ENCODE assay signal across 9 cellular contexts in the genomic region with DNA sequence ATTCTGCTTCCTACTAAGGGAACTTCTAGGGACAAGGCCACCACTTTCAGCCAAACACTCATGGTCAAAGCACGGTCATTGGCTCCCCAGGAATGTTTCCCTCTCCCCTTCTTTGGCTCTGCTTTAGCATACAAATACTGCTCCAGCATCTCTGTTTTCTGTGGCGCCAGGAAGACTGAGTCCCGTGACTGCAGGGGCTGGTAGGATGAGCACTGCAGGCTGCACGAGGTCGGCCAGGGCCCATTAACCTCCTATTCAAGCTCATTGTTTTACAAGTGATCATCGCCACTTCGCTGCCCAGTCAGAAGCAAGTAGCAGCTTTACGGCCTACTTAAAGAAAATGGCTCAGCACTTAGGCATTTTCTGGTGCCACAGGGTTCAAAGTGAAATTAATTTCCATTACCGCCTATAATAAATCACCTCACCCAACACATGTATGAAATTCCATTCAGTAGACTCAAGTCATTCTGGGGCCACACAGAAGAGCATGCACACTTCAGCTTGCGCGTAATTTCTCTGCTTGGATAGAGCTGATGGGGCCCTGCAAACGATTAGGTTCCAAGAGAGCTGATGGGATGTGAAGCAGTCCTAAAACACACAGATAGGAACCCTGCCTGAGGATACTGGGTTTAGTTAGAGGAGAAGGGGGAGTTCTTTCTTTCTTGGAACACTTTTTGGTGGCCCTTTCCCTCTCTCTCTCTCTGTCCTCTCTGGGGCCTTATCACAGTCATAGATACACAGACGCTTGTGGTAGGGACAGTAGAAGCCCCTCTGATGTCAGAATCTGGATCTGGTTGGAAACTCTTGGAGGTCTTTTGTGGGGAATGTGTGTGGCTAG.
DNase-seq lines count a peak whose midpoint lies in the region; ATAC-seq and TF ChIP-seq lines count a peak whose summit lies in the region.
"Had no signal": no experiment of that assay in that cellular context is flagged by ENCODE, and none has a peak within 500 bp of the region (broad histone marks: within the 10 kb centered on the region; RNA-seq: fewer than 3 reads in every experiment).

No MANE protein-coding gene starts in this region.

- peak overlapping the region; percentile 38 for H3K18ac ChIP-seq in H9 (ENCODE audit: insufficient read length, low read depth, low read length)

- H2AK5ac ChIP-seq in H9 (ENCODE audit: insufficient read length, low read length) = no peak overlapping the region

- H3K36me3 ChIP-seq in RWPE2 (ENCODE audit: low read depth) = no peaks in the 10 kb centered on the region

- H3K27me3 Mint-ChIP-seq in H9 (ENCODE audit: low read depth) = peaks cover 8% of the 10 kb centered on the region
- H3K27me3 Mint-ChIP-seq in activated naive CD8-positive, alpha-beta T cell treated with anti-CD3 and anti-CD28 coated beads, Interleukin-2, amount 50 U/mL, for 24 hours = no peaks in the 10 kb centered on the region

- no peak overlapping the region for H2BK120ac ChIP-seq in H9 (ENCODE audit: low read depth, low read length, poor library complexity, severe bottlenecking)

- no peak overlapping the region for H4K91ac ChIP-seq in H9 (ENCODE audit: insufficient read length, low read depth, low read length)

- no peak for TF ChIP-seq CTCF in H9 (conservative IDR thresholded peaks at IDR 0.05)
- TF ChIP-seq CTCF in RWPE2 (IDR thresholded peaks at IDR 0.05; ENCODE audit: poor library complexity, severe bottlenecking) = no peak

- H3K27me3 ChIP-seq in H9 (ENCODE audit: insufficient read depth, low read length) = no peaks in the 10 kb centered on the region
- H3K27me3 ChIP-seq in RWPE2 (ENCODE audit: insufficient read depth, poor library complexity, severe bottlenecking) = no peaks in the 10 kb centered on the region

- no peak overlapping the region for H3T11ph ChIP-seq in H9 (ENCODE audit: low read length)

- H4K5ac ChIP-seq in H9 (ENCODE audit: insufficient read length, low read depth, low read length) = peak overlapping the region; percentile 41

- peak overlapping the region in 2 of 3 experiments; percentile 48 to 90; a peak in 3 of 7 replicates for H3K27ac Mint-ChIP-seq in H9
- H3K27ac Mint-ChIP-seq in activated naive CD8-positive, alpha-beta T cell treated with anti-CD3 and anti-CD28 coated beads, Interleukin-2, amount 50 U/mL, for 24 hours = no peak overlapping the region
- H3K27ac Mint-ChIP-seq: naive thymus-derived CD8-positive, alpha-beta T cell had no signal

- H4K8ac ChIP-seq in H9 (replicated peaks; ENCODE audit: insufficient read length, low read depth, low read length) = no peak overlapping the region

- no peaks in the 10 kb centered on the region for H3K23me2 ChIP-seq in H9 (ENCODE audit: insufficient read length, low read depth, low read length, poor library complexity, severe bottlenecking)

- H3K79me2 ChIP-seq in H9 (ENCODE audit: insufficient read depth, low read length) = no peaks in the 10 kb centered on the region

- no peaks in the 10 kb centered on the region for H3K9me3 ChIP-seq in H9 (ENCODE audit: control insufficient read depth, low read depth, low read length)
- no peaks in the 10 kb centered on the region for H3K9me3 ChIP-seq in RWPE2 (ENCODE audit: severe bottlenecking)

- H3K27ac ChIP-seq in H9 (ENCODE audit: insufficient read length, low read depth, low read length) = no peak overlapping the region
- peak overlapping the region; percentile 99 for H3K27ac ChIP-seq in RWPE2 (ENCODE audit: poor library complexity, severe bottlenecking)

- H2BK15ac ChIP-seq in H9 (ENCODE audit: low read depth, low read length) = no peak overlapping the region; the same call in 1 of the 2 replicates

- no CpG with 5 or more reads among the region's 13 CpGs for WGBS in H9 (ENCODE audit: extremely low coverage, insufficient read length, low lambda C conversion rate)

- peak; percentile 77 for DNase-seq in H9
- DNase-seq in RWPE2 (ENCODE audit: low spot score) = peak; percentile 85
- DNase-seq in glomerular endothelial cell (ENCODE audit: extremely low read depth, low read depth, low spot score) = peak; percentile 52
- DNase-seq in ureter (ENCODE audit: low spot score) = peak; percentile 42
- no peak for DNase-seq in activated naive CD8-positive, alpha-beta T cell treated with anti-CD3 and anti-CD28 coated beads, Interleukin-2, amount 50 U/mL, for 24 hours
- DNase-seq: naive thymus-derived CD8-positive, alpha-beta T cell; NCI-H446 treated with DMSO at 0.1 percent for 48 hours had no signal

- no peak overlapping the region for H2BK12ac ChIP-seq in H9 (ENCODE audit: insufficient read length, low read depth, low read length)

- no peak overlapping the region for H3K4me3 Mint-ChIP-seq in H9
- no peak overlapping the region for H3K4me3 Mint-ChIP-seq in activated naive CD8-positive, alpha-beta T cell treated with anti-CD3 and anti-CD28 coated beads, Interleukin-2, amount 50 U/mL, for 24 hours
- H3K4me3 Mint-ChIP-seq: naive thymus-derived CD8-positive, alpha-beta T cell had no signal

- no peak overlapping the region for H2BK20ac ChIP-seq in H9 (ENCODE audit: low read depth, low read length, poor library complexity, severe bottlenecking)

- H3K4ac ChIP-seq in H9 (ENCODE audit: low read depth, low read length) = no peak overlapping the region

- H3K4me1 Mint-ChIP-seq in H9 = peaks cover 5 to 14% of the 10 kb centered on the region in 2 experiments
- H3K4me1 Mint-ChIP-seq in activated naive CD8-positive, alpha-beta T cell treated with anti-CD3 and anti-CD28 coated beads, Interleukin-2, amount 50 U/mL, for 24 hours = no peaks in the 10 kb centered on the region
- H3K4me1 Mint-ChIP-seq: naive thymus-derived CD8-positive, alpha-beta T cell had no signal

- no peak overlapping the region for H2BK5ac ChIP-seq in H9 (ENCODE audit: insufficient read length, low read length)

- H3K4me3 ChIP-seq in RWPE2 (ENCODE audit: severe bottlenecking) = no peak overlapping the region

- peaks cover 17 to 19% of the 10 kb centered on the region in 2 experiments for H3K9me3 Mint-ChIP-seq in H9
- no peaks in the 10 kb centered on the region for H3K9me3 Mint-ChIP-seq in activated naive CD8-positive, alpha-beta T cell treated with anti-CD3 and anti-CD28 coated beads, Interleukin-2, amount 50 U/mL, for 24 hours

- H3K4me1 ChIP-seq in H9 (ENCODE audit: insufficient read depth, low read length) (no peaks in the 10 kb centered on the region), RWPE2 (ENCODE audit: insufficient read depth, poor library complexity, severe bottlenecking) (peaks cover 25% of the 10 kb centered on the region)

- H2AFZ ChIP-seq in H9 (ENCODE audit: low read length) = peak overlapping the region; percentile 42

- no peaks in the 10 kb centered on the region for H4K20me1 ChIP-seq in H9 (ENCODE audit: control insufficient read depth, insufficient read depth, insufficient read length)

- ATAC-seq in RWPE2 (ENCODE audit: low read depth) = peak; percentile 83
- no peak for ATAC-seq in activated naive CD8-positive, alpha-beta T cell treated with anti-CD3 and anti-CD28 coated beads, Interleukin-2, amount 50 U/mL, for 24 hours
- ATAC-seq in GM21619 (IDR thresholded peaks at IDR 0.05; ENCODE audit: unreplicated experiment) = no peak
- ATAC-seq in HG02970 (IDR thresholded peaks at IDR 0.05; ENCODE audit: low FRiP score, unreplicated experiment) = no peak
- ATAC-seq: naive thymus-derived CD8-positive, alpha-beta T cell had no signal

- H3K56ac ChIP-seq in H9 (ENCODE audit: insufficient read length, low read depth, low read length) = no peak overlapping the region

- H3K79me1 ChIP-seq in H9 (ENCODE audit: insufficient read depth, low read depth, low read length, poor library complexity, severe bottlenecking) = no peaks in the 10 kb centered on the region

- H3K14ac ChIP-seq in H9 (ENCODE audit: insufficient read depth, low read length) = no peak overlapping the region

- H3K36me3 Mint-ChIP-seq in H9 (ENCODE audit: insufficient read depth in 1 of 3, low read depth in 3 of 3) = peaks cover 10 to 13% (median 11%) of the 10 kb centered on the region in 3 experiments
- no peaks in the 10 kb centered on the region for H3K36me3 Mint-ChIP-seq in activated naive CD8-positive, alpha-beta T cell treated with anti-CD3 and anti-CD28 coated beads, Interleukin-2, amount 50 U/mL, for 24 hours (ENCODE audit: low read depth)
- H3K36me3 Mint-ChIP-seq: naive thymus-derived CD8-positive, alpha-beta T cell had no signal

- no peak overlapping the region for H3K4me2 ChIP-seq in H9 (ENCODE audit: insufficient read depth, insufficient read length, low read length)

- H3K23ac ChIP-seq in H9 (ENCODE audit: insufficient read length, low read depth, low read length) = no peak overlapping the region

- H3K9ac ChIP-seq in H9 (ENCODE audit: extremely low read depth, insufficient read length, low read length) = no peak overlapping the region
